ENCODE assay signal across 11 cellular contexts in genomic region chr13:51618626-51619025, GRCh38. TPM values are rescaled to one million over a fixed set of nuclear protein-coding genes. Genes with fewer than 3 reads are reported as not detected.
DNase-seq lines count a peak whose midpoint lies in the region; ATAC-seq, FAIRE-seq and TF ChIP-seq lines count a peak whose summit lies in the region.
"Had no signal": no experiment of that assay in that cellular context is flagged by ENCODE, and none has a peak within 500 bp of the region (broad histone marks: within the 10 kb centered on the region; RNA-seq: fewer than 3 reads in every experiment).

No MANE protein-coding gene starts in this region.

- ATAC-seq in A549 (no peak), PC-3 (peak; percentile 75), GM18873 (IDR thresholded peaks at IDR 0.05; ENCODE audit: low FRiP score, unreplicated experiment) (no peak)
- ATAC-seq: activated CD8-positive, alpha-beta memory T cell treated with anti-CD3 and anti-CD28 coated beads, Interleukin-2, amount 10 ng/mL, durations not matched to agents 7 days and 5 days had no signal

- no peaks in the 10 kb centered on the region for H3K9me2 ChIP-seq in PC-3 (replicated peaks; ENCODE audit: low read length)

- H3K4me1 ChIP-seq in A549, result peaks cover 30% of the 10 kb centered on the region
- peaks cover 19% of the 10 kb centered on the region for H3K4me1 ChIP-seq in PC-3 (ENCODE audit: insufficient read depth, low read length)
- H3K4me1 ChIP-seq: right lobe of liver had no signal

- H3K27me3 ChIP-seq in PC-3 (ENCODE audit: low read length) (no peaks in the 10 kb centered on the region), WERI-Rb-1 (ENCODE audit: insufficient read depth, low read depth, severe bottlenecking) (no peaks in the 10 kb centered on the region)
- H3K27me3 ChIP-seq: right lobe of liver, upper lobe of left lung had no signal

- 78% methylated on average over 1 of the region's 1 CpG for whole genome bisulfite sequencing in A549 (ENCODE audit: missing lambda C conversion rate)

- H3K27ac ChIP-seq in A549 (no peak overlapping the region), PC-3 (ENCODE audit: low read length) (peak overlapping the region; percentile 64), epithelial cell of prostate (peak overlapping the region; percentile 84), WERI-Rb-1 (no peak overlapping the region)
- H3K27ac ChIP-seq: right lobe of liver, upper lobe of left lung had no signal

- CTCF ChIA-PET in A549 (lab: Yijun Ruan, JAX) (interaction anchor here (0.7 kb wide), 1 partner anchor 16 kb away, joined by 3 read pairs; no protein-coding TSS in a partner anchor), PC-3 (lab: Charles Lee) (no interaction called here)

- no peaks in the 10 kb centered on the region for H3F3A ChIP-seq in PC-3 (ENCODE audit: low read length, unreplicated experiment)

- POLR2A ChIA-PET in A549 (lab: Yijun Ruan, JAX) (no interaction called here), PC-3 (lab: Charles Lee; ENCODE audit: unreplicated experiment) (no interaction called here)

- H3K4me3 ChIP-seq in A549 (no peak overlapping the region), PC-3 (ENCODE audit: low read length) (no peak overlapping the region), WERI-Rb-1 (ENCODE audit: low read depth, low read length) (no peak overlapping the region)
- H3K4me3 ChIP-seq: right lobe of liver, upper lobe of left lung had no signal

- TF ChIP-seq EP300 in A549 (IDR thresholded peaks at IDR 0.05), result no peak

- TF ChIP-seq CTCF in A549 (IDR thresholded peaks at IDR 0.05), result no peak
- TF ChIP-seq CTCF in PC-3 (conservative IDR thresholded peaks at IDR 0.05; ENCODE audit: low read depth, low read length), result no peak
- TF ChIP-seq CTCF in WERI-Rb-1 (IDR thresholded peaks at IDR 0.05; ENCODE audit: low read depth, low read length), result no peak

- intact Hi-C loops in PC-3 (cut with micrococcal nuclease), result loop anchor here (2.0 kb wide), 1 partner anchor 18 kb away; no protein-coding TSS in a partner anchor

- H3K9ac ChIP-seq in PC-3 (ENCODE audit: low read length), result no peak overlapping the region

- no peak for TF ChIP-seq RAD21 in A549 (conservative IDR thresholded peaks at IDR 0.05 in 1 of 2, IDR thresholded peaks at IDR 0.05 in 1 of 2)

- H3K4me2 ChIP-seq in A549 (peak overlapping the region; percentile 35; the same call in 2 of the 3 replicates), PC-3 (ENCODE audit: low read length) (no peak overlapping the region)

- FAIRE-seq in A549 (lab: Jason Lieb, UNC), result no peak

- BruUV-seq in PC-3 (replicated peaks; lab: Mats Ljungman, UMichigan), result no TSS peak

- H3K79me2 ChIP-seq in PC-3 (ENCODE audit: low read length), result peaks cover 29% of the 10 kb centered on the region

- H2AFZ ChIP-seq in PC-3 (ENCODE audit: low read length), result no peak overlapping the region

- no peak for TF ChIP-seq POLR2A in A549 (IDR thresholded peaks at IDR 0.05; ENCODE audit: low read length)

- DNase-seq in A549 (ENCODE audit: low read depth in 1 of 2, low spot score in 1 of 2), result no peak
- DNase-seq in PC-3, result no peak
- DNase-seq in epithelial cell of prostate (ENCODE audit: low read depth, low spot score), result no peak
- peak; percentile 89 for DNase-seq in midbrain (lab: John Stamatoyannopoulos, UW)
- DNase-seq in A172 (ENCODE audit: low spot score), result no peak
- no peak for DNase-seq in amniotic stem cell (lab: John Stamatoyannopoulos, UW)
- DNase-seq in WERI-Rb-1, result no peak
- DNase-seq: activated CD8-positive, alpha-beta memory T cell treated with anti-CD3 and anti-CD28 coated beads, Interleukin-2, amount 10 ng/mL, durations not matched to agents 7 days and 5 days; right lobe of liver; upper lobe of left lung had no signal

- H3K36me3 ChIP-seq in PC-3 (ENCODE audit: low read depth, low read length) (no peaks in the 10 kb centered on the region), WERI-Rb-1 (no peaks in the 10 kb centered on the region)
- H3K36me3 ChIP-seq: right lobe of liver, upper lobe of left lung had no signal

- H4K20me1 ChIP-seq in PC-3 (ENCODE audit: low read length), result no peaks in the 10 kb centered on the region

- H3K9me3 ChIP-seq in A549 (no peaks in the 10 kb centered on the region), PC-3 (ENCODE audit: low read length) (no peaks in the 10 kb centered on the region), WERI-Rb-1 (ENCODE audit: severe bottlenecking) (no peaks in the 10 kb centered on the region)
- H3K9me3 ChIP-seq: right lobe of liver, upper lobe of left lung had no signal

TF ChIP-seq in A549, 52 proteins besides CTCF, POLR2A, EP300 and RAD21:
- no peak for TF ChIP-seq FOXS1 (CRISPR knock-in tag; IDR thresholded peaks at IDR 0.05)

RNA-seq across cellular contexts. Expression of gene WDFY2, which starts 34.4 kb away (rescaled TPM):
- polyA plus RNA-seq in A549 (2011; rRNA removed), result 8.5 TPM in 2 replicates
- 2.4 and 2.8 TPM in 2 replicates for polyA plus RNA-seq in A549 (2012; cell fraction: cytosol; rRNA removed)
- polyA plus RNA-seq in A549 (2012; cell fraction: nucleus; rRNA removed), result 6.4 and 8.8 TPM in 2 replicates
- polyA plus RNA-seq in A549 (2017; fragmentation: RNase III; extraction: RNeasy Plus Mini Kit Qiagen cat#74134 plus additional on column Dnase treatment), result 5.2 to 6.6 TPM (median 6.3 TPM) in 3 replicates
- 12.6 and 16.8 TPM in 2 replicates for polyA minus RNA-seq in A549 (2011; rRNA and poly(A)+ RNA removed)
- 4.1 and 5.9 TPM in 2 replicates for total RNA-seq in PC-3 (2014; rRNA removed)
- total RNA-seq in A172 (2014; rRNA removed; shearing (Covaris generic)), result 1.5 and 2.5 TPM in 2 replicates

Comparison
In these comparisons a context has a peak if more than half of its experiments do, and no peak if none do; other contexts are left out.
1. H3K27ac ChIP-seq: peak in PC-3 (single experiment) and epithelial cell of prostate (single experiment); none in A549 (0 of 2) and WERI-Rb-1 (single experiment).